In the genomic region with DNA sequence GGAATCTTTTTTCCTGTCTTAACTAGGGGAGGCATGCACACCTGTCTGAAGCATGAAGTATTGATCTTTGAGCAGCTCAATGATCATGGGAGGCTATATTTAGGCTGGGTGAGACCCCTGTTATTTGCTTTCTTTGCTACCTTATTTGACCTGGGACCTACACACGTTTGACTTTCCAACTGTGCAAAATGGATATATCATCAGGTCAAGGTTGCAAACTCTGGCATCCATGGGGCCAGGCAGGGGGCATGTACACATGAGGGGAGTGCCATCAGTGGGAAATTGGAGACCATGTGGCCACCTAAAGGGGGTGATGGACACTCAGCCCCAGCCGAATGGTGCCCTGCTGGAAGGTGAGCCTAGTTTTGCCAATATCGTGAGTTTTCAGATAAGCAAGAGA, we compare ENCODE assay signal across 1 cellular context.
TF ChIP-seq lines count a peak whose summit lies in the region.

No MANE protein-coding gene starts in this region.

TF ChIP-seq in HepG2, 621 proteins besides CTCF, POLR2A, EP300 and RAD21 (continued from another document):
- TF ChIP-seq, protein P1, sequence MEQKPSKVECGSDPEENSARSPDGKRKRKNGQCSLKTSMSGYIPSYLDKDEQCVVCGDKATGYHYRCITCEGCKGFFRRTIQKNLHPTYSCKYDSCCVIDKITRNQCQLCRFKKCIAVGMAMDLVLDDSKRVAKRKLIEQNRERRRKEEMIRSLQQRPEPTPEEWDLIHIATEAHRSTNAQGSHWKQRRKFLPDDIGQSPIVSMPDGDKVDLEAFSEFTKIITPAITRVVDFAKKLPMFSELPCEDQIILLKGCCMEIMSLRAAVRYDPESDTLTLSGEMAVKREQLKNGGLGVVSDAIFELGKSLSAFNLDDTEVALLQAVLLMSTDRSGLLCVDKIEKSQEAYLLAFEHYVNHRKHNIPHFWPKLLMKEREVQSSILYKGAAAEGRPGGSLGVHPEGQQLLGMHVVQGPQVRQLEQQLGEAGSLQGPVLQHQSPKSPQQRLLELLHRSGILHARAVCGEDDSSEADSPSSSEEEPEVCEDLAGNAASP (CRISPR knock-in tag; IDR thresholded peaks at IDR 0.05; ENCODE audit: borderline replicate concordance) = peak; percentile 61; the same call in 1 of the 2 replicates
- TF ChIP-seq HBP1 (CRISPR knock-in tag; IDR thresholded peaks at IDR 0.05; ENCODE audit: low read depth) (no peak), MEF2D (CRISPR knock-in tag; IDR thresholded peaks at IDR 0.05) (peak; percentile 98), ZNF234 (CRISPR knock-in tag; conservative IDR thresholded peaks at IDR 0.05) (no peak), SNRNP70 (IDR thresholded peaks at IDR 0.05; ENCODE audit: low read depth, low read length) (no peak), ZMYM4 (CRISPR knock-in tag; IDR thresholded peaks at IDR 0.05) (peak; percentile 77), HDAC1 (CRISPR knock-in tag; IDR thresholded peaks at IDR 0.05) (0 out of 2 replicates have a peak, but pooled peaks have one; percentile 22)
- TF ChIP-seq, protein P2, sequence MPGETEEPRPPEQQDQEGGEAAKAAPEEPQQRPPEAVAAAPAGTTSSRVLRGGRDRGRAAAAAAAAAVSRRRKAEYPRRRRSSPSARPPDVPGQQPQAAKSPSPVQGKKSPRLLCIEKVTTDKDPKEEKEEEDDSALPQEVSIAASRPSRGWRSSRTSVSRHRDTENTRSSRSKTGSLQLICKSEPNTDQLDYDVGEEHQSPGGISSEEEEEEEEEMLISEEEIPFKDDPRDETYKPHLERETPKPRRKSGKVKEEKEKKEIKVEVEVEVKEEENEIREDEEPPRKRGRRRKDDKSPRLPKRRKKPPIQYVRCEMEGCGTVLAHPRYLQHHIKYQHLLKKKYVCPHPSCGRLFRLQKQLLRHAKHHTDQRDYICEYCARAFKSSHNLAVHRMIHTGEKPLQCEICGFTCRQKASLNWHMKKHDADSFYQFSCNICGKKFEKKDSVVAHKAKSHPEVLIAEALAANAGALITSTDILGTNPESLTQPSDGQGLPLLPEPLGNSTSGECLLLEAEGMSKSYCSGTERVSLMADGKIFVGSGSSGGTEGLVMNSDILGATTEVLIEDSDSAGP (CRISPR knock-in tag; IDR thresholded peaks at IDR 0.05; ENCODE audit: borderline replicate concordance) = no peak
